In genomic region chr16:20540603-20541316, GRCh38 we compare ENCODE assay signal across 4 cellular contexts. TPM values are rescaled to one million over a fixed set of nuclear protein-coding genes. Genes with fewer than 3 reads are reported as not detected.
"Had no signal": no experiment of that assay in that cellular context is flagged by ENCODE, and none has a peak within 500 bp of the region (broad histone marks: within the 10 kb centered on the region; RNA-seq: fewer than 3 reads in every experiment).

No MANE protein-coding gene starts in this region.

RNA-seq across cellular contexts. Expression of gene ACSM2B, which starts 35.4 kb away (rescaled TPM):
- total RNA-seq: LHCN-M2, M059J, MCF 10A, NCI-H460 had no signal
